ENCODE assay signal across 1 cellular context in genomic region chr2:9843229-9844035, GRCh38.
TF ChIP-seq lines count a peak whose summit lies in the region.

Gene TAF1B (plus strand): TSS chr2:9843474. CDS start chr2:9843542, 68 bp downstream.

TF ChIP-seq in H1, 55 proteins besides CTCF, POLR2A, EP300 and RAD21 (continued from another document):
- TF ChIP-seq, protein P1, sequence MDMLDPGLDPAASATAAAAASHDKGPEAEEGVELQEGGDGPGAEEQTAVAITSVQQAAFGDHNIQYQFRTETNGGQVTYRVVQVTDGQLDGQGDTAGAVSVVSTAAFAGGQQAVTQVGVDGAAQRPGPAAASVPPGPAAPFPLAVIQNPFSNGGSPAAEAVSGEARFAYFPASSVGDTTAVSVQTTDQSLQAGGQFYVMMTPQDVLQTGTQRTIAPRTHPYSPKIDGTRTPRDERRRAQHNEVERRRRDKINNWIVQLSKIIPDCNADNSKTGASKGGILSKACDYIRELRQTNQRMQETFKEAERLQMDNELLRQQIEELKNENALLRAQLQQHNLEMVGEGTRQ (IDR thresholded peaks at IDR 0.05; ENCODE audit: low read length): no peak
- TF ChIP-seq SUZ12 (IDR thresholded peaks at IDR 0.05; ENCODE audit: low read length) (no peak), CHD2 (IDR thresholded peaks at IDR 0.05; ENCODE audit: low read length) (peak; percentile 54; the same call in 1 of the 2 replicates), POU5F1 (IDR thresholded peaks at IDR 0.05; ENCODE audit: low read depth, low read length) (no peak), HDAC2 (IDR thresholded peaks at IDR 0.05; ENCODE audit: borderline replicate concordance in 1 of 2, low read depth in 2 of 2, low read length in 2 of 2) (peak in 1 of 2 experiments; percentile 23; a peak in 1 of 4 replicates), HDAC6 (IDR thresholded peaks at IDR 0.05; ENCODE audit: low read depth, low read length) (no peak), TEAD4 (IDR thresholded peaks at IDR 0.05; ENCODE audit: low read depth, low read length) (no peak), SIN3A (conservative IDR thresholded peaks at IDR 0.05 in 1 of 2, IDR thresholded peaks at IDR 0.05 in 1 of 2; ENCODE audit: low read depth in 1 of 2, low read length in 2 of 2) (no peak; a peak in 1 of 4 replicates), BACH1 (IDR thresholded peaks at IDR 0.05; ENCODE audit: low read length) (peak; percentile 29), KDM1A (IDR thresholded peaks at IDR 0.05; ENCODE audit: borderline replicate concordance, low read length) (no peak; the same call in 1 of the 2 replicates), SIRT6 (IDR thresholded peaks at IDR 0.05; ENCODE audit: low read length) (no peak), SRF (IDR thresholded peaks at IDR 0.05; ENCODE audit: low read depth, low read length) (no peak), RFX5 (IDR thresholded peaks at IDR 0.05; ENCODE audit: borderline replicate concordance, low read depth, low read length) (no peak), TCF12 (IDR thresholded peaks at IDR 0.05; ENCODE audit: low read depth, low read length) (peak; percentile 62; the same call in 1 of the 2 replicates), CBX8 (IDR thresholded peaks at IDR 0.05; ENCODE audit: borderline replicate concordance, low read depth, low read length) (no peak), TAF1 (IDR thresholded peaks at IDR 0.05; ENCODE audit: low read depth, low read length) (no peak; the same call in 1 of the 2 replicates), RNF2 (IDR thresholded peaks at IDR 0.05; ENCODE audit: borderline replicate concordance, low read depth, low read length, missing control alignments, poor library complexity, severe bottlenecking) (no peak), ASH2L (IDR thresholded peaks at IDR 0.05; ENCODE audit: low read length) (peak; percentile 86), RXRA (IDR thresholded peaks at IDR 0.05; ENCODE audit: insufficient read depth, low read depth, low read length) (no peak), EGR1 (IDR thresholded peaks at IDR 0.05; ENCODE audit: borderline replicate concordance, low read depth, low read length) (peak; percentile 90), ATF3 (IDR thresholded peaks at IDR 0.05; ENCODE audit: insufficient read depth, low read depth, low read length) (no peak), PHF8 (conservative IDR thresholded peaks at IDR 0.05; ENCODE audit: low read depth, low read length) (peak; percentile 70), CBX5 (IDR thresholded peaks at IDR 0.05; ENCODE audit: low read depth, low read length) (no peak), MAFK (IDR thresholded peaks at IDR 0.05; ENCODE audit: low read depth, low read length) (no peak), EZH2 (IDR thresholded peaks at IDR 0.05; ENCODE audit: low read depth, low read length, severe bottlenecking) (no peak), FOSL1 (IDR thresholded peaks at IDR 0.05; ENCODE audit: insufficient read depth, low read depth, low read length) (no peak), NRF1 (IDR thresholded peaks at IDR 0.05; ENCODE audit: low read depth, low read length) (peak; percentile 79), KDM5A (IDR thresholded peaks at IDR 0.05; ENCODE audit: low read length) (no peak), POLR2AphosphoS5 (IDR thresholded peaks at IDR 0.05; ENCODE audit: low read depth, low read length) (no peak), RBBP5 (IDR thresholded peaks at IDR 0.05; ENCODE audit: borderline replicate concordance, low read depth, low read length) (no peak), SAP30 (IDR thresholded peaks at IDR 0.05; ENCODE audit: insufficient read depth, insufficient replicate concordance, low read length) (no peak), E2F6 (IDR thresholded peaks at IDR 0.05) (peak; percentile 69; the same call in 1 of the 2 replicates), ZNF274 (IDR thresholded peaks at IDR 0.05; ENCODE audit: borderline replicate concordance, extremely low read depth, low read length) (no peak), TAF7 (optimal IDR thresholded peaks at IDR 0.05; ENCODE audit: borderline replicate concordance, low read depth, low read length) (no peak), BRCA1 (IDR thresholded peaks at IDR 0.05; ENCODE audit: low read depth, low read length) (peak; percentile 28; the same call in 1 of the 2 replicates), CHD1 (IDR thresholded peaks at IDR 0.05; ENCODE audit: low read depth, low read length) (no peak), YY1 (IDR thresholded peaks at IDR 0.05; ENCODE audit: low read depth, low read length) (no peak), GABPA (IDR thresholded peaks at IDR 0.05; ENCODE audit: borderline replicate concordance, insufficient read depth, low read length) (no peak; the same call in 1 of the 2 replicates), SP2 (IDR thresholded peaks at IDR 0.05; ENCODE audit: low read length) (no peak), CHD7 (IDR thresholded peaks at IDR 0.05; ENCODE audit: insufficient replicate concordance, low read length) (no peak), CTBP2 (IDR thresholded peaks at IDR 0.05; ENCODE audit: borderline replicate concordance, insufficient read depth, insufficient read length, low read length) (no peak), CREB1 (IDR thresholded peaks at IDR 0.05) (no peak; the same call in 1 of the 2 replicates), TBP (IDR thresholded peaks at IDR 0.05; ENCODE audit: low read depth, low read length) (peak; percentile 30), JUND (IDR thresholded peaks at IDR 0.05; ENCODE audit: low read length) (no peak), CEBPB (IDR thresholded peaks at IDR 0.05; ENCODE audit: low read depth, low read length) (no peak), MAX (IDR thresholded peaks at IDR 0.05) (peak; percentile 67), JUN (IDR thresholded peaks at IDR 0.05; ENCODE audit: low read depth, low read length) (no peak), SIX5 (IDR thresholded peaks at IDR 0.05; ENCODE audit: low read depth, low read length) (no peak)
- TF ChIP-seq, protein P2, sequence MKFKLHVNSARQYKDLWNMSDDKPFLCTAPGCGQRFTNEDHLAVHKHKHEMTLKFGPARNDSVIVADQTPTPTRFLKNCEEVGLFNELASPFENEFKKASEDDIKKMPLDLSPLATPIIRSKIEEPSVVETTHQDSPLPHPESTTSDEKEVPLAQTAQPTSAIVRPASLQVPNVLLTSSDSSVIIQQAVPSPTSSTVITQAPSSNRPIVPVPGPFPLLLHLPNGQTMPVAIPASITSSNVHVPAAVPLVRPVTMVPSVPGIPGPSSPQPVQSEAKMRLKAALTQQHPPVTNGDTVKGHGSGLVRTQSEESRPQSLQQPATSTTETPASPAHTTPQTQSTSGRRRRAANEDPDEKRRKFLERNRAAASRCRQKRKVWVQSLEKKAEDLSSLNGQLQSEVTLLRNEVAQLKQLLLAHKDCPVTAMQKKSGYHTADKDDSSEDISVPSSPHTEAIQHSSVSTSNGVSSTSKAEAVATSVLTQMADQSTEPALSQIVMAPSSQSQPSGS (IDR thresholded peaks at IDR 0.05; ENCODE audit: low read length): no peak
